ENCODE assay signal across 1 cellular context in the genomic region with DNA sequence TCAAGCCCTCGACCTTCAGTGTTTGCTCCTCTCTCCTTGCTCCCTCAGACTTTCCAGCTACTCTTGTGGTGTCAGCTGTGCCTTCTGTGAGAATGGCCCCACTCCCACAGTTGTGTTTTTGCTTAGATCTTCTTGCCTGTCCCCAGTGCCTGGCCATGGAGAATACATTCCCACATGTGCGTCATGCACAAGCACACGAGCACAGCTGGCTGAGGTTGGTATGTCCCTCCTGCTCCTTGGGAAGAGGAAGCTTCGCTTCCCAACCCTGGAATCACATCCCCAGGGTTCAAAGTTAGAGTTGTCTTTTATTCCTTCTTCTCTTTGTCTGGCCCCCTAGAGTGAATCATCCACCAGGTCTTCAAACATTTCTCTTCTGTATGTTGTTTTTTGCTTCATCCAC.
TF ChIP-seq lines count a peak whose summit lies in the region.

No MANE protein-coding gene starts in this region.

TF ChIP-seq in IMR-90, 13 proteins besides CTCF, POLR2A, EP300 and RAD21 (continued from another document):
- TF ChIP-seq, protein P1, sequence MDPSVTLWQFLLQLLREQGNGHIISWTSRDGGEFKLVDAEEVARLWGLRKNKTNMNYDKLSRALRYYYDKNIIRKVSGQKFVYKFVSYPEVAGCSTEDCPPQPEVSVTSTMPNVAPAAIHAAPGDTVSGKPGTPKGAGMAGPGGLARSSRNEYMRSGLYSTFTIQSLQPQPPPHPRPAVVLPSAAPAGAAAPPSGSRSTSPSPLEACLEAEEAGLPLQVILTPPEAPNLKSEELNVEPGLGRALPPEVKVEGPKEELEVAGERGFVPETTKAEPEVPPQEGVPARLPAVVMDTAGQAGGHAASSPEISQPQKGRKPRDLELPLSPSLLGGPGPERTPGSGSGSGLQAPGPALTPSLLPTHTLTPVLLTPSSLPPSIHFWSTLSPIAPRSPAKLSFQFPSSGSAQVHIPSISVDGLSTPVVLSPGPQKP (IDR thresholded peaks at IDR 0.05; ENCODE audit: borderline replicate concordance, low read depth, low read length), result no peak
- TF ChIP-seq FOS (IDR thresholded peaks at IDR 0.05; ENCODE audit: low read depth, low read length) (no peak), MAZ (IDR thresholded peaks at IDR 0.05; ENCODE audit: borderline replicate concordance, low read depth, low read length) (no peak), BHLHE40 (IDR thresholded peaks at IDR 0.05; ENCODE audit: low read depth, low read length) (no peak), RFX5 (IDR thresholded peaks at IDR 0.05; ENCODE audit: low read depth, low read length) (no peak), NFE2L2 (IDR thresholded peaks at IDR 0.05; ENCODE audit: low read depth, low read length) (no peak), CEBPB (IDR thresholded peaks at IDR 0.05; ENCODE audit: low read depth, low read length) (no peak), RCOR1 (IDR thresholded peaks at IDR 0.05; ENCODE audit: insufficient replicate concordance, low read length) (no peak), MAFK (IDR thresholded peaks at IDR 0.05; ENCODE audit: low read depth, low read length) (no peak)
